Comparison of ENCODE assay signal across 8 cellular contexts in the genomic region with DNA sequence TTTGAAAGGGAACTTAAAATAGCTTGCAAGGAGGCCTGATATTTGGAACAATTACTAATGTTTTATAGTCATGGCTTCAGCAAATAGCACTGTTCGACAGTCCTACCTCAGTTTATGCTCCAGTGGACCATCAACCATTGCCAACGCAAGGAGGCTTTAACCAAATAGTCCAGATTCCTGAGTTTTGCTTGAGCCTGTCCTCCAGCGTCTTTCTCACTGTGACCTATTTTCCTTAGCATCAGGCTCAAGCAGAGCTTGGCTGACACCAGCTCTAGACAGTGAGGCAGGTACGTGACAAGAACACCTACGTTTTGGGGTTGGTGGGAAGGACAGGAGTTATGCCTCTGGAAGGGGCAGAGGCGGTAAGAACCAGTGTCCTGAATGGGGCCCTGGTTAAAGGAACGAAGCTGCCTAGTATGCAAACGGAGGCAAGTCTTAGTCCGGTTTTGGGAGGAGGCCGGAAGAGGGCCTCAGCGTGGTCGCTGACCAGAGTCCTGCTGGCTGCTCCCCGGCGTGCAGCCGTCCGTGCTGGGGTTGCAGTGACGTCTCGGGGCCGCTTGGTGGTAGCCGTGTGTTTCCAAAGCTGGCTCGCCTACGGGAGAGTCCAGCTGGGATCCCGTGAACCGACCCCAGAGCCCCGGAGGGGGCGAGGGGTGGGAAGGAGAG. TPM values are rescaled to one million over a fixed set of nuclear protein-coding genes. Genes with fewer than 3 reads are reported as not detected.
A peak's percentile ranks its signal among the peaks of the same experiment; 100 is the strongest.
DNase-seq lines count a peak whose midpoint lies in the region; ATAC-seq, FAIRE-seq and TF ChIP-seq lines count a peak whose summit lies in the region.

No MANE protein-coding gene starts in this region.

- TF ChIP-seq RAD21 in A549 (conservative IDR thresholded peaks at IDR 0.05 in 1 of 2, IDR thresholded peaks at IDR 0.05 in 1 of 2): peak; percentile 85 to 93

- peak overlapping the region; percentile 51 for H3K4me3 ChIP-seq in A549
- H3K4me3 ChIP-seq in lower lobe of right lung: peak overlapping the region; percentile 50

- no peak for TF ChIP-seq POLR2A in A549 (IDR thresholded peaks at IDR 0.05; ENCODE audit: low read length)

- TF ChIP-seq EP300 in A549 (IDR thresholded peaks at IDR 0.05): no peak

- POLR2A ChIA-PET in A549 (lab: Yijun Ruan, JAX): interaction anchor here (0.6 to 1.6 kb wide), 4 partner anchors 32 to 589 kb away, joined by 3 to 5 read pairs (median 3); no protein-coding TSS in a partner anchor

- H3K9me3 ChIP-seq in A549 (no peaks in the 10 kb centered on the region), lower lobe of right lung (no peaks in the 10 kb centered on the region)

- H3K27ac ChIP-seq in A549 (peak overlapping the region; percentile 20 to 77; a peak in 3 of 6 replicates), lower lobe of right lung (peak overlapping the region; percentile 24)

- CTCF ChIA-PET in A549 (lab: Yijun Ruan, JAX): interaction anchor here (0.6 to 6.8 kb wide), 74 partner anchors 10 to 865 kb away, joined by 3 to 128 read pairs (median 4); a partner anchor contains a TSS

- FAIRE-seq in A549 (lab: Jason Lieb, UNC): no peak

- peak; percentile 85 to 96 for DNase-seq in A549 (ENCODE audit: low read depth in 1 of 2, low spot score in 1 of 2)
- DNase-seq in GM13976 (ENCODE audit: low spot score): peak; percentile 91
- DNase-seq in NCI-H2171 treated with DMSO at 0.1 percent for 48 hours (lab: John Stamatoyannopoulos, UW): peak; percentile 45
- peak; percentile 40 for DNase-seq in activated CD4-positive, alpha-beta T cell treated with anti-CD3 and anti-CD28 coated beads, Interleukin-2, amount 50 U/mL, for 1 hour
- DNase-seq in effector CD8-positive, alpha-beta T cell (lab: John Stamatoyannopoulos, UW): peak; percentile 10
- peak; percentile 81 for DNase-seq in lower lobe of right lung
- peak; percentile 24 to 52 for DNase-seq in stimulated activated CD4-positive, alpha-beta T cell treated with anti-CD3 and anti-CD28 coated beads, Interleukin-4, amount 100 ng/mL, for 4 hours

- H3K4me1 ChIP-seq in A549: peaks cover 7% of the 10 kb centered on the region; the same call in 2 of the 3 replicates
- peaks cover 27% of the 10 kb centered on the region for H3K4me1 ChIP-seq in lower lobe of right lung

- intact Hi-C loops in lower lobe of right lung (cut with DNase I): loop anchor here (10.0 kb wide), 1 partner anchor 486 kb away; no protein-coding TSS in a partner anchor

- peak; percentile 83 for TF ChIP-seq CTCF in A549 (IDR thresholded peaks at IDR 0.05)
- peak; percentile 98 for TF ChIP-seq CTCF in GM13976 (IDR thresholded peaks at IDR 0.05; ENCODE audit: borderline replicate concordance, control extremely low read depth, extremely low read depth, insufficient read depth, missing control alignments)
- TF ChIP-seq CTCF in lower lobe of right lung (IDR thresholded peaks at IDR 0.05): peak; percentile 91

- in situ Hi-C loops in GM13976 (cut with MboI; ENCODE audit: low sequenced_read_pairs, unreplicated experiment): loop anchor here (25.0 kb wide), 1 partner anchor 619 kb away; no protein-coding TSS in a partner anchor

- peak; percentile 49 to 81 for ATAC-seq in A549
- peak; percentile 67 for ATAC-seq in HG02938 (IDR thresholded peaks at IDR 0.05; ENCODE audit: unreplicated experiment)
- peak; percentile 90 for ATAC-seq in lower lobe of right lung

- peak overlapping the region; percentile 96 for H3K4me2 ChIP-seq in A549

- WGBS in A549 (ENCODE audit: missing lambda C conversion rate): 22% methylated on average over 14 of the region's 26 CpGs

- peaks cover 13% of the 10 kb centered on the region for H3K27me3 ChIP-seq in lower lobe of right lung (ENCODE audit: low read depth)

- H3K36me3 ChIP-seq in lower lobe of right lung: peaks cover 13% of the 10 kb centered on the region

TF ChIP-seq in A549, 52 proteins besides CTCF, POLR2A, EP300 and RAD21 (continues in another document):
- TF ChIP-seq, protein P1, sequence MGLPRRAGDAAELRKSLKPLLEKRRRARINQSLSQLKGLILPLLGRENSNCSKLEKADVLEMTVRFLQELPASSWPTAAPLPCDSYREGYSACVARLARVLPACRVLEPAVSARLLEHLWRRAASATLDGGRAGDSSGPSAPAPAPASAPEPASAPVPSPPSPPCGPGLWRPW (IDR thresholded peaks at IDR 0.05): no peak
- TF ChIP-seq NR3C1 (IDR thresholded peaks at IDR 0.05): no peak
- TF ChIP-seq, protein P2, sequence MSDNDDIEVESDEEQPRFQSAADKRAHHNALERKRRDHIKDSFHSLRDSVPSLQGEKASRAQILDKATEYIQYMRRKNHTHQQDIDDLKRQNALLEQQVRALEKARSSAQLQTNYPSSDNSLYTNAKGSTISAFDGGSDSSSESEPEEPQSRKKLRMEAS (IDR thresholded peaks at IDR 0.05): 0 out of 2 replicates have a peak, but pooled peaks have one; percentile 17
- TF ChIP-seq, protein P3, sequence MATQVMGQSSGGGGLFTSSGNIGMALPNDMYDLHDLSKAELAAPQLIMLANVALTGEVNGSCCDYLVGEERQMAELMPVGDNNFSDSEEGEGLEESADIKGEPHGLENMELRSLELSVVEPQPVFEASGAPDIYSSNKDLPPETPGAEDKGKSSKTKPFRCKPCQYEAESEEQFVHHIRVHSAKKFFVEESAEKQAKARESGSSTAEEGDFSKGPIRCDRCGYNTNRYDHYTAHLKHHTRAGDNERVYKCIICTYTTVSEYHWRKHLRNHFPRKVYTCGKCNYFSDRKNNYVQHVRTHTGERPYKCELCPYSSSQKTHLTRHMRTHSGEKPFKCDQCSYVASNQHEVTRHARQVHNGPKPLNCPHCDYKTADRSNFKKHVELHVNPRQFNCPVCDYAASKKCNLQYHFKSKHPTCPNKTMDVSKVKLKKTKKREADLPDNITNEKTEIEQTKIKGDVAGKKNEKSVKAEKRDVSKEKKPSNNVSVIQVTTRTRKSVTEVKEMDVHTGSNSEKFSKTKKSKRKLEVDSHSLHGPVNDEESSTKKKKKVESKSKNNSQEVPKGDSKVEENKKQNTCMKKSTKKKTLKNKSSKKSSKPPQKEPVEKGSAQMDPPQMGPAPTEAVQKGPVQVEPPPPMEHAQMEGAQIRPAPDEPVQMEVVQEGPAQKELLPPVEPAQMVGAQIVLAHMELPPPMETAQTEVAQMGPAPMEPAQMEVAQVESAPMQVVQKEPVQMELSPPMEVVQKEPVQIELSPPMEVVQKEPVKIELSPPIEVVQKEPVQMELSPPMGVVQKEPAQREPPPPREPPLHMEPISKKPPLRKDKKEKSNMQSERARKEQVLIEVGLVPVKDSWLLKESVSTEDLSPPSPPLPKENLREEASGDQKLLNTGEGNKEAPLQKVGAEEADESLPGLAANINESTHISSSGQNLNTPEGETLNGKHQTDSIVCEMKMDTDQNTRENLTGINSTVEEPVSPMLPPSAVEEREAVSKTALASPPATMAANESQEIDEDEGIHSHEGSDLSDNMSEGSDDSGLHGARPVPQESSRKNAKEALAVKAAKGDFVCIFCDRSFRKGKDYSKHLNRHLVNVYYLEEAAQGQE (IDR thresholded peaks at IDR 0.05): peak; percentile 89
- TF ChIP-seq TFCP2L1 (CRISPR knock-in tag; IDR thresholded peaks at IDR 0.05): no peak
- no peak for TF ChIP-seq HDAC2 (IDR thresholded peaks at IDR 0.05)
- TF ChIP-seq PHF8 (IDR thresholded peaks at IDR 0.05; ENCODE audit: borderline replicate concordance, low read depth): no peak
- TF ChIP-seq, protein P4, sequence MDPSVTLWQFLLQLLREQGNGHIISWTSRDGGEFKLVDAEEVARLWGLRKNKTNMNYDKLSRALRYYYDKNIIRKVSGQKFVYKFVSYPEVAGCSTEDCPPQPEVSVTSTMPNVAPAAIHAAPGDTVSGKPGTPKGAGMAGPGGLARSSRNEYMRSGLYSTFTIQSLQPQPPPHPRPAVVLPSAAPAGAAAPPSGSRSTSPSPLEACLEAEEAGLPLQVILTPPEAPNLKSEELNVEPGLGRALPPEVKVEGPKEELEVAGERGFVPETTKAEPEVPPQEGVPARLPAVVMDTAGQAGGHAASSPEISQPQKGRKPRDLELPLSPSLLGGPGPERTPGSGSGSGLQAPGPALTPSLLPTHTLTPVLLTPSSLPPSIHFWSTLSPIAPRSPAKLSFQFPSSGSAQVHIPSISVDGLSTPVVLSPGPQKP (IDR thresholded peaks at IDR 0.05; ENCODE audit: low read depth, low read length): no peak
- TF ChIP-seq CBX2 (IDR thresholded peaks at IDR 0.05; ENCODE audit: borderline replicate concordance, low read depth): no peak
- TF ChIP-seq FOSL2 (IDR thresholded peaks at IDR 0.05): no peak
- TF ChIP-seq FOSL2 (CRISPR knock-in tag; IDR thresholded peaks at IDR 0.05): no peak
- TF ChIP-seq JUNB (IDR thresholded peaks at IDR 0.05): no peak
- no peak for TF ChIP-seq ZC3H11A (IDR thresholded peaks at IDR 0.05)
- no peak for TF ChIP-seq ZSCAN20 (CRISPR knock-in tag; IDR thresholded peaks at IDR 0.05)
- no peak for TF ChIP-seq CHD4 (IDR thresholded peaks at IDR 0.05; ENCODE audit: borderline replicate concordance)
- TF ChIP-seq ESRRA (IDR thresholded peaks at IDR 0.05; ENCODE audit: borderline replicate concordance, low read length): no peak
- TF ChIP-seq SMC3 (IDR thresholded peaks at IDR 0.05): peak; percentile 78
- TF ChIP-seq, protein P5, sequence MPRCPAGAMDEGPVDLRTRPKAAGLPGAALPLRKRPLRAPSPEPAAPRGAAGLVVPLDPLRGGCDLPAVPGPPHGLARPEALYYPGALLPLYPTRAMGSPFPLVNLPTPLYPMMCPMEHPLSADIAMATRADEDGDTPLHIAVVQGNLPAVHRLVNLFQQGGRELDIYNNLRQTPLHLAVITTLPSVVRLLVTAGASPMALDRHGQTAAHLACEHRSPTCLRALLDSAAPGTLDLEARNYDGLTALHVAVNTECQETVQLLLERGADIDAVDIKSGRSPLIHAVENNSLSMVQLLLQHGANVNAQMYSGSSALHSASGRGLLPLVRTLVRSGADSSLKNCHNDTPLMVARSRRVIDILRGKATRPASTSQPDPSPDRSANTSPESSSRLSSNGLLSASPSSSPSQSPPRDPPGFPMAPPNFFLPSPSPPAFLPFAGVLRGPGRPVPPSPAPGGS (IDR thresholded peaks at IDR 0.05): no peak

RNA-seq across cellular contexts. Expression of a gene that starts 1.0 kb away (rescaled TPM):
- polyA plus RNA-seq in A549 (2011; rRNA removed) (0.11 and 0.16 TPM in 2 replicates), A549 (2017; fragmentation: RNase III; extraction: RNeasy Plus Mini Kit Qiagen cat#74134 plus additional on column Dnase treatment) (0.09 to 0.34 TPM (median 0.18 TPM) in 3 replicates)
- 0.17 and 0.19 TPM in 2 replicates for polyA plus RNA-seq in A549 (2012; cell fraction: cytosol; rRNA removed)
- polyA plus RNA-seq in A549 (2012; cell fraction: nucleus; rRNA removed): 0.41 and 0.86 TPM in 2 replicates
- polyA minus RNA-seq in A549 (2011; rRNA and poly(A)+ RNA removed): not detected in 2 replicates
- total RNA-seq in lower lobe of right lung: 2.0 TPM

RNA-seq across cellular contexts. Expression of a gene that starts 30.8 kb away (rescaled TPM):
- polyA plus RNA-seq in A549 (2011; rRNA removed): 2,566 and 3,380 TPM in 2 replicates
- 3,631 and 5,963 TPM in 2 replicates for polyA plus RNA-seq in A549 (2012; cell fraction: cytosol; rRNA removed)
- 379 and 644 TPM in 2 replicates for polyA plus RNA-seq in A549 (2012; cell fraction: nucleus; rRNA removed)
- polyA plus RNA-seq in A549 (2017; fragmentation: RNase III; extraction: RNeasy Plus Mini Kit Qiagen cat#74134 plus additional on column Dnase treatment): 4,830 to 6,153 TPM (median 5,196 TPM) in 3 replicates
- 928 and 1,367 TPM in 2 replicates for polyA minus RNA-seq in A549 (2011; rRNA and poly(A)+ RNA removed)
- total RNA-seq in lower lobe of right lung: 684 TPM

Comparison
In these comparisons a context has a peak if more than half of its experiments do, and no peak if none do; other contexts are left out.
1. Peak in every context shown above with its lines: DNase-seq, ATAC-seq, H3K4me3 ChIP-seq and H3K27ac ChIP-seq.
2. DNase-seq: peak in every context shown above with its lines; median percentile 91 in GM13976; 90 in A549; 81 in lower lobe of right lung; 45 in NCI-H2171 treated with DMSO at 0.1 percent for 48 hours; 40 in activated CD4-positive, alpha-beta T cell treated with anti-CD3 and anti-CD28 coated beads, Interleukin-2, amount 50 U/mL, for 1 hour; 38 in stimulated activated CD4-positive, alpha-beta T cell treated with anti-CD3 and anti-CD28 coated beads, Interleukin-4, amount 100 ng/mL, for 4 hours; 10 in effector CD8-positive, alpha-beta T cell.